In the genomic region with DNA sequence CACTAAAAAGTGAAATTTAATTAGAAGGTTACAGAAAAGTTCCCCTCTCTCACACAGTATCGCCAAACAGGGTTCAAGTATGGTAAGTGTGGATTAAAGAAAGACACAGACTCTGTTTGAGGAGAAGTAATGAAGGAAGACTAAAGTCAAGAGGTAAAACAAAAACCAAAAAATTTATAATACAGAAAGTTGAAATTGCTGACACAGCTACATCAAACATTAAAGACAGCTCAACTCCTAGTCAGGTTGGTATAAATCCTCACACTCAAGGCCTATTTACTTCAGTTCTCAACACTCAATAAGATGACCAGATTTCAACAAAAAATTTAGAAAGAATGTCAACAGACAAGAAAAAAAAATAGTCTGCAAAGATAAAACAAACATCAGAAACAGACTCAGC, we compare ENCODE assay signal across 24 cellular contexts.
"Had no signal": no experiment of that assay in that cellular context is flagged by ENCODE, and none has a peak within 500 bp of the region (broad histone marks: within the 10 kb centered on the region; RNA-seq: fewer than 3 reads in every experiment).

No MANE protein-coding gene starts in this region.

- H3K27ac Mint-ChIP-seq: mesothelial cell of epicardium, naive B cell had no signal

- H3K36me3 ChIP-seq: esophagus muscularis mucosa, gastroesophageal sphincter, heart right ventricle, left lung, lower lobe of right lung had no signal

- DNase-seq: dermis blood vessel endothelial cell; dorsolateral prefrontal cortex; effector CD4-positive, alpha-beta T cell; effector memory CD4-positive, alpha-beta T cell; foreskin keratinocyte; glutamatergic neuron; head of caudate nucleus; heart right ventricle; hippocampal formation; left cardiac atrium; left lung; left ventricle myocardium superior; lower lobe of right lung; mesenchymal stem cell; mucosa of descending colon; naive B cell had no signal

- H3K27ac ChIP-seq: coronary artery, dorsolateral prefrontal cortex, esophagus muscularis mucosa, foreskin keratinocyte, gastroesophageal sphincter, heart right ventricle, left lung, lower lobe of right lung had no signal

- H3K36me3 Mint-ChIP-seq: naive B cell had no signal

- H3K9me3 ChIP-seq: esophagus muscularis mucosa, gastroesophageal sphincter, lower lobe of right lung, mucosa of descending colon had no signal

- H3K4me3 ChIP-seq: coronary artery, dorsolateral prefrontal cortex, esophagus muscularis mucosa, gastroesophageal sphincter, heart right ventricle, left lung, lower lobe of right lung, mucosa of descending colon had no signal

- H3K27me3 ChIP-seq: dorsolateral prefrontal cortex, esophagus muscularis mucosa, foreskin keratinocyte, gastroesophageal sphincter, heart right ventricle, left lung had no signal

- H3K4me1 Mint-ChIP-seq: naive B cell had no signal

- H3K4me1 ChIP-seq: esophagus muscularis mucosa, foreskin keratinocyte, gastroesophageal sphincter, heart right ventricle, left lung, lower lobe of right lung had no signal

- H3K4me3 Mint-ChIP-seq: mesothelial cell of epicardium, naive B cell had no signal

- FAIRE-seq: endothelial cell of umbilical vein, frontal cortex, islet of Langerhans, keratinocyte had no signal

- ATAC-seq: foreskin keratinocyte, gastroesophageal sphincter, heart right ventricle, left cardiac atrium, left lung, left ventricle myocardium superior, lower lobe of right lung, mucosa of descending colon had no signal

- H3K27me3 Mint-ChIP-seq: naive B cell had no signal
